19 cellular contexts compared by ENCODE assay signal in genomic region chr7:116731019-116731388, GRCh38. TPM values are rescaled to one million over a fixed set of nuclear protein-coding genes. Genes with fewer than 3 reads are reported as not detected.
"Had no signal": no experiment of that assay in that cellular context is flagged by ENCODE, and none has a peak within 500 bp of the region (broad histone marks: within the 10 kb centered on the region; RNA-seq: fewer than 3 reads in every experiment).

No MANE protein-coding gene starts in this region.

- DNase-seq: activated gamma-delta T cell treated with Interleukin-2 at 50 U/mL for 16 hours; activated T-cell treated with anti-CD3 and anti-CD28 coated beads, Interleukin-2, amount 50 U/mL, for 1 hour; anterior cingulate cortex; body of pancreas; erythroblast; foreskin fibroblast; kidney; naive thymus-derived CD8-positive, alpha-beta T cell; right cardiac atrium; stimulated activated CD4-positive, alpha-beta T cell treated with anti-CD3 and anti-CD28 coated beads, Interleukin-15, amount 100 ng/mL, for 24 hours; stimulated activated naive B cell treated with anti-CD40 and anti-IgM and Interleukin-4, amounts not matched to agents 10 μg/mL and 1 μg/mL and 100 μg/mL, for 72 hours; testis; trophoblast cell; uterus had no signal

- H3K27ac ChIP-seq: body of pancreas, cardiac muscle cell, prostate gland, testis, uterus had no signal

- FAIRE-seq: kidney, TTC549 had no signal

- H3K27me3 ChIP-seq: body of pancreas, cardiac muscle cell, testis, uterus had no signal

- ATAC-seq: body of pancreas; naive thymus-derived CD8-positive, alpha-beta T cell; right cardiac atrium; stimulated activated naive B cell treated with anti-CD40 and anti-IgM and Interleukin-4, amounts not matched to agents 10 μg/mL and 1 μg/mL and 100 μg/mL, for 72 hours had no signal

- H3K4me2 ChIP-seq: smooth muscle cell had no signal

- H3K4me1 ChIP-seq: prostate gland, testis, uterus had no signal

- H3K9me3 ChIP-seq: body of pancreas, prostate gland, testis, uterus had no signal

- H3K36me3 ChIP-seq: cardiac muscle cell, prostate gland, uterus had no signal

- H3K4me3 ChIP-seq: body of pancreas, cardiac muscle cell, lung, prostate gland, smooth muscle cell, testis, uterus had no signal

RNA-seq across cellular contexts. Expression of gene MET, which starts 59.0 kb away (rescaled TPM):
- total RNA-seq: naive thymus-derived CD8-positive, alpha-beta T cell had no signal
- polyA plus RNA-seq: naive thymus-derived CD8-positive, alpha-beta T cell had no signal
